9 cellular contexts compared by ENCODE assay signal in genomic region chr4:121096629-121097028, GRCh38. TPM values are rescaled to one million over a fixed set of nuclear protein-coding genes. Genes with fewer than 3 reads are reported as not detected.
A peak's percentile ranks its signal among the peaks of the same experiment; 100 is the strongest.
DNase-seq lines count a peak whose midpoint lies in the region; ATAC-seq, FAIRE-seq and TF ChIP-seq lines count a peak whose summit lies in the region.
"Had no signal": no experiment of that assay in that cellular context is flagged by ENCODE, and none has a peak within 500 bp of the region (broad histone marks: within the 10 kb centered on the region; RNA-seq: fewer than 3 reads in every experiment).

No MANE protein-coding gene starts in this region.

- H3K9ac ChIP-seq in SK-N-SH = no peak overlapping the region

- no peak overlapping the region for H2AFZ ChIP-seq in SK-N-SH (ENCODE audit: low read depth)

- intact Hi-C loops in tibial artery (cut with DNase I; ENCODE audit: low total_unique reads) = loop anchor here (10.0 kb wide), 2 partner anchors 372 to 1022 kb away; no protein-coding TSS in a partner anchor

- POLR2A ChIA-PET in A549 (lab: Yijun Ruan, JAX) = no interaction called here
- POLR2A ChIA-PET in SK-N-SH (lab: Yijun Ruan, JAX) = no interaction called here

- DNase-seq in A549 (ENCODE audit: low read depth in 1 of 2, low spot score in 1 of 2) (peak in 1 of 2 experiments; percentile 16), H7 (peak; percentile 9), SK-N-SH (peak; percentile 16), tibial artery (no peak)
- no peak for DNase-seq in effector CD4-positive, alpha-beta T cell

- TF ChIP-seq POLR2A in A549 (IDR thresholded peaks at IDR 0.05; ENCODE audit: low read length) (no peak), gastroesophageal sphincter (IDR thresholded peaks at IDR 0.05) (no peak)

- H3K4me1 ChIP-seq in A549 (no peaks in the 10 kb centered on the region), SK-N-SH (ENCODE audit: control insufficient read depth in 1 of 2, insufficient read depth in 2 of 2, low read depth in 1 of 2, low read length in 1 of 2) (no peaks in the 10 kb centered on the region), gastroesophageal sphincter (peaks cover 0 to 4% (median 0%) of the 10 kb centered on the region in 3 donors), tibial artery (no peaks in the 10 kb centered on the region)

- TF ChIP-seq EP300 in A549 (IDR thresholded peaks at IDR 0.05) (no peak), SK-N-SH (IDR thresholded peaks at IDR 0.05; ENCODE audit: borderline replicate concordance in 1 of 2, low read depth in 1 of 2, low read length in 1 of 2) (no peak), gastroesophageal sphincter (IDR thresholded peaks at IDR 0.05) (no peak)

- H3F3A ChIP-seq in SK-N-SH (replicated peaks; ENCODE audit: insufficient read depth) = no peaks in the 10 kb centered on the region

- TF ChIP-seq CTCF in A549 (IDR thresholded peaks at IDR 0.05) (peak; percentile 55), SK-N-SH (IDR thresholded peaks at IDR 0.05) (peak; percentile 73), gastroesophageal sphincter (IDR thresholded peaks at IDR 0.05) (peak; percentile 16 to 68 (median 45)), tibial artery (IDR thresholded peaks at IDR 0.05) (peak; percentile 55 to 62)

- H4K20me1 ChIP-seq in SK-N-SH (ENCODE audit: insufficient read depth) = no peaks in the 10 kb centered on the region

- WGBS in A549 (ENCODE audit: missing lambda C conversion rate) = 1% methylated on average over 2 of the region's 2 CpGs
- WGBS in SK-N-SH (ENCODE audit: low lambda C conversion rate) = 3% methylated on average over 2 of the region's 2 CpGs
- 8 to 14% methylated on average over 2 of the region's 2 CpGs for WGBS in gastroesophageal sphincter (ENCODE audit: low coverage in 1 of 2), 2 donors

- H3K4me2 ChIP-seq in A549 = no peak overlapping the region
- H3K4me2 ChIP-seq in SK-N-SH = no peak overlapping the region

- peak; percentile 60 to 77 for TF ChIP-seq RAD21 in A549 (conservative IDR thresholded peaks at IDR 0.05 in 1 of 2, IDR thresholded peaks at IDR 0.05 in 1 of 2)
- TF ChIP-seq RAD21 in SK-N-SH (IDR thresholded peaks at IDR 0.05; ENCODE audit: low read length) = peak; percentile 80

- H3K4me3 ChIP-seq in A549 (no peak overlapping the region), H7 (ENCODE audit: insufficient read depth, low read depth, low read length) (no peak overlapping the region), SK-N-SH (ENCODE audit: low read depth in 2 of 2, low read length in 1 of 2) (no peak overlapping the region), gastroesophageal sphincter (no peak overlapping the region), tibial artery (no peak overlapping the region)

- ATAC-seq in A549 (no peak), gastroesophageal sphincter (no peak), GM18873 (IDR thresholded peaks at IDR 0.05; ENCODE audit: low FRiP score, unreplicated experiment) (no peak), GM19463 (IDR thresholded peaks at IDR 0.05; ENCODE audit: unreplicated experiment) (no peak)

- H3K36me3 ChIP-seq in H7 (replicated peaks; ENCODE audit: control insufficient read depth, insufficient read depth, low read length) (no peaks in the 10 kb centered on the region), SK-N-SH (replicated peaks in 1 of 2; ENCODE audit: control insufficient read depth in 1 of 2, insufficient read depth in 2 of 2, low read length in 1 of 2) (no peaks in the 10 kb centered on the region), gastroesophageal sphincter (no peaks in the 10 kb centered on the region), tibial artery (no peaks in the 10 kb centered on the region)

- CTCF ChIA-PET in A549 (lab: Yijun Ruan, JAX) = no interaction called here
- CTCF ChIA-PET in SK-N-SH (lab: Yijun Ruan, JAX) = interaction anchor here (0.6 to 1.4 kb wide), 8 partner anchors 13 to 1018 kb away, joined by 3 to 5 read pairs (median 4); no protein-coding TSS in a partner anchor

- H3K79me2 ChIP-seq in SK-N-SH (ENCODE audit: insufficient read depth) = no peaks in the 10 kb centered on the region

- no peak overlapping the region for H3K27ac ChIP-seq in A549
- H3K27ac ChIP-seq in SK-N-SH (ENCODE audit: low read depth in 2 of 2, low read length in 1 of 2) = no peak overlapping the region
- no peak overlapping the region for H3K27ac ChIP-seq in gastroesophageal sphincter
- no peak overlapping the region for H3K27ac ChIP-seq in tibial artery

- no peak for FAIRE-seq in A549 (lab: Jason Lieb, UNC)
- FAIRE-seq: GM18507 had no signal

- H3K27me3 ChIP-seq in H7 (ENCODE audit: control insufficient read depth, insufficient read depth, low read length) = no peaks in the 10 kb centered on the region
- no peaks in the 10 kb centered on the region for H3K27me3 ChIP-seq in SK-N-SH (ENCODE audit: insufficient read depth)
- no peaks in the 10 kb centered on the region for H3K27me3 ChIP-seq in gastroesophageal sphincter
- H3K27me3 ChIP-seq in tibial artery = no peaks in the 10 kb centered on the region

- no peaks in the 10 kb centered on the region for H3K9me2 ChIP-seq in SK-N-SH

- H3K9me3 ChIP-seq in A549 = no peaks in the 10 kb centered on the region
- no peaks in the 10 kb centered on the region for H3K9me3 ChIP-seq in SK-N-SH
- H3K9me3 ChIP-seq in gastroesophageal sphincter = peaks cover 0 to 3% (median 0%) of the 10 kb centered on the region in 3 donors
- no peaks in the 10 kb centered on the region for H3K9me3 ChIP-seq in tibial artery

TF ChIP-seq in A549, 52 proteins besides CTCF, POLR2A, EP300 and RAD21 (continues in another document):
- TF ChIP-seq CEBPB (IDR thresholded peaks at IDR 0.05) = no peak
- no peak for TF ChIP-seq BCL3 (IDR thresholded peaks at IDR 0.05)
- TF ChIP-seq E2F6 (IDR thresholded peaks at IDR 0.05; ENCODE audit: borderline replicate concordance, low read depth) = no peak
- TF ChIP-seq SMC3 (IDR thresholded peaks at IDR 0.05) = peak; percentile 69
- no peak for TF ChIP-seq USF2 (IDR thresholded peaks at IDR 0.05)

TF ChIP-seq in SK-N-SH, 30 proteins besides CTCF, POLR2A, EP300 and RAD21:
- TF ChIP-seq TCF12 (IDR thresholded peaks at IDR 0.05) (no peak), SMC3 (IDR thresholded peaks at IDR 0.05; ENCODE audit: low read depth, low read length) (peak; percentile 50)

RNA-seq across cellular contexts. Expression of gene NDNF, which starts 24.3 kb away (rescaled TPM):
- not detected in 2 replicates for polyA plus RNA-seq in A549 (2011; rRNA removed)
- not detected in 2 replicates for polyA plus RNA-seq in A549 (2012; cell fraction: cytosol; rRNA removed)
- not detected in 2 replicates for polyA plus RNA-seq in A549 (2012; cell fraction: nucleus; rRNA removed)
- polyA plus RNA-seq in A549 (2017; fragmentation: RNase III; extraction: RNeasy Plus Mini Kit Qiagen cat#74134 plus additional on column Dnase treatment) = not detected in 3 replicates
- polyA minus RNA-seq in A549 (2011; rRNA and poly(A)+ RNA removed) = not detected in 2 replicates
- total RNA-seq in H7 (2014; rRNA removed; shearing (Covaris generic)) = 1.6 and 3.4 TPM in 2 replicates
- polyA plus RNA-seq in SK-N-SH (2012; rRNA removed) = 0.13 TPM in 1 of 2 replicates, not detected in the other
- polyA plus RNA-seq in SK-N-SH (2012; cell fraction: cytosol; rRNA removed) = 0.04 TPM in 2 replicates
- 0.06 TPM in 1 of 2 replicates, not detected in the other for polyA plus RNA-seq in SK-N-SH (2012; cell fraction: nucleus; rRNA removed)
- 10 to 100 TPM in 2 of 4 donors, 1 to 10 TPM in 2; 5.3 to 14.2 (median 9.7) TPM for total RNA-seq in gastroesophageal sphincter

Comparison
In these comparisons a context has a peak if more than half of its experiments do, and no peak if none do; other contexts are left out.
1. DNase-seq: peak in H7 (single experiment) and SK-N-SH (single experiment); none in tibial artery (0 of 2) and effector CD4-positive, alpha-beta T cell (single experiment).
2. Of the 12 proteins assayed by ChIP-seq in both A549 and SK-N-SH: peak only in A549: none; only in SK-N-SH: none; in both: CTCF, RAD21 and SMC3; in neither: 9.
3. Peak in every context shown above with its lines, with median percentiles within 50 percentile points of each other: CTCF ChIP-seq.